In the genomic region with DNA sequence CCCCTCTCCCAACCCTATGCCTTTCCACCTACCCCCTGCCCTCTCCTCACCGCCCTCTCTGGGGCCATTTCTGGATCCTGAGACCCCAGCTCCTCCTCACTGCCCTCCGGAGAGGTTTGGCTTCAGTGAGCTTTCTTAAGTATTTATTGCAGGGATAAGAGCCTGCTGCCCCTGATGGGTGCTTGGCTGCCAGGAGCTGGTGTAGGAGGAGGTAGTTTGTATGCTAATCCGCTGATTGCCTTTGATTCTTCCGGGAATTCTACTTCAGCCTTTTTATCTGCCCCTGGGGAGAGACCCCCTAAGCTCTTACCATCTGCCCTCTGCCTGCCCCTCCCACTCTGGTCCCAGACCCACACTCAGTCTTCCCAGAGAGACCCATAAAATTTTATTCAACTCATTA, we compare ENCODE assay signal across 19 cellular contexts.
"Had no signal": no experiment of that assay in that cellular context is flagged by ENCODE, and none has a peak within 500 bp of the region (broad histone marks: within the 10 kb centered on the region; RNA-seq: fewer than 3 reads in every experiment).

No MANE protein-coding gene starts in this region.

- H3K9me3 Mint-ChIP-seq: activated CD4-positive, alpha-beta T cell treated with anti-CD3 and anti-CD28 coated beads, Interleukin-2, amount 10 ng/mL, durations not matched to agents 24 days and 14 days; activated T-cell treated with anti-CD3 and anti-CD28 coated beads, Interleukin-2, amount 50 U/mL, for 24 hours; neural crest cell; T-helper 2 cell treated with Interferon-gamma antibody and Interleukin-4, amounts not matched to agents 5 μg/mL and 100 μg/mL, for 36 hours had no signal

- H3K27me3 Mint-ChIP-seq: activated CD4-positive, alpha-beta T cell treated with anti-CD3 and anti-CD28 coated beads, Interleukin-2, amount 10 ng/mL, durations not matched to agents 24 days and 14 days; activated T-cell treated with anti-CD3 and anti-CD28 coated beads, Interleukin-2, amount 50 U/mL, for 24 hours had no signal

- H3K4me3 Mint-ChIP-seq: activated CD4-positive, alpha-beta T cell treated with anti-CD3 and anti-CD28 coated beads, Interleukin-2, amount 10 ng/mL, durations not matched to agents 24 days and 14 days; activated CD8-positive, alpha-beta T cell treated with anti-CD3 and anti-CD28 coated beads, Interleukin-2, amount 10 ng/mL, durations not matched to agents 7 days and 5 days; activated naive CD4-positive, alpha-beta T cell treated with anti-CD3 and anti-CD28 coated beads for 36 hours; activated T-cell treated with anti-CD3 and anti-CD28 coated beads, Interleukin-2, amount 50 U/mL, for 24 hours; central memory CD8-positive, alpha-beta T cell; neural crest cell; T-helper 2 cell treated with Interferon-gamma antibody and Interleukin-4, amounts not matched to agents 5 μg/mL and 100 μg/mL, for 36 hours had no signal

- H3K36me3 ChIP-seq: colonic mucosa, heart left ventricle, tibial artery had no signal

- H3K27ac Mint-ChIP-seq: activated CD4-positive, alpha-beta T cell treated with anti-CD3 and anti-CD28 coated beads, Interleukin-2, amount 10 ng/mL, durations not matched to agents 24 days and 14 days; activated CD8-positive, alpha-beta T cell treated with anti-CD3 and anti-CD28 coated beads, Interleukin-2, amount 10 ng/mL, durations not matched to agents 7 days and 5 days; activated naive CD4-positive, alpha-beta T cell treated with anti-CD3 and anti-CD28 coated beads for 36 hours; activated T-cell treated with anti-CD3 and anti-CD28 coated beads, Interleukin-2, amount 50 U/mL, for 24 hours; naive B cell; T-helper 2 cell treated with Interferon-gamma antibody and Interleukin-4, amounts not matched to agents 5 μg/mL and 100 μg/mL, for 36 hours had no signal

- H3K27me3 ChIP-seq: colonic mucosa had no signal

- H3K9me3 ChIP-seq: colonic mucosa, heart left ventricle, psoas muscle, tibial artery had no signal

- H3K4me3 ChIP-seq: colonic mucosa, heart left ventricle, psoas muscle, tibial artery had no signal

- H3K36me3 Mint-ChIP-seq: naive B cell had no signal

- H3K4me1 ChIP-seq: colonic mucosa, heart left ventricle, psoas muscle, tibial artery had no signal

- H3K4me1 Mint-ChIP-seq: activated CD4-positive, alpha-beta T cell treated with anti-CD3 and anti-CD28 coated beads, Interleukin-2, amount 10 ng/mL, durations not matched to agents 24 days and 14 days; central memory CD8-positive, alpha-beta T cell; naive B cell had no signal

- DNase-seq: activated CD4-positive, alpha-beta T cell treated with anti-CD3 and anti-CD28 coated beads, Interleukin-2, amount 10 ng/mL, durations not matched to agents 24 days and 14 days; activated CD4-positive, CD25-positive, alpha-beta regulatory T cell; activated CD8-positive, alpha-beta T cell treated with anti-CD3 and anti-CD28 coated beads, Interleukin-2, amount 10 ng/mL, durations not matched to agents 7 days and 5 days; activated naive CD4-positive, alpha-beta T cell treated with anti-CD3 and anti-CD28 coated beads for 36 hours; activated T-cell treated with anti-CD3 and anti-CD28 coated beads, Interleukin-2, amount 50 U/mL, for 24 hours; anterior cingulate cortex; colonic mucosa; foreskin melanocyte; heart left ventricle; left ventricle myocardium superior; naive B cell; psoas muscle; right cardiac atrium; stimulated activated naive CD8-positive, alpha-beta T cell treated with anti-CD3 and anti-CD28 coated beads, Interleukin-15, Interleukin-2, amounts not matched to agents 100 U/mL and 50 U/mL, for 24 hours; substantia nigra; tibial artery had no signal

- H3K27ac ChIP-seq: colonic mucosa, heart left ventricle, psoas muscle, tibial artery had no signal
